In genomic region chr6:43347021-43347420, GRCh38 we compare ENCODE assay signal across 29 cellular contexts. TPM values are rescaled to one million over a fixed set of nuclear protein-coding genes. Genes with fewer than 3 reads are reported as not detected.
A peak's percentile ranks its signal among the peaks of the same experiment; 100 is the strongest.
DNase-seq lines count a peak whose midpoint lies in the region; ATAC-seq and FAIRE-seq lines count a peak whose summit lies in the region.
"Had no signal": no experiment of that assay in that cellular context is flagged by ENCODE, and none has a peak within 500 bp of the region (broad histone marks: within the 10 kb centered on the region; RNA-seq: fewer than 3 reads in every experiment).

No MANE protein-coding gene starts in this region.

- no peak for DNase-seq in stimulated activated naive CD8-positive, alpha-beta T cell treated with anti-CD3 and anti-CD28 coated beads, Interleukin-15, Interleukin-2, amounts not matched to agents 100 U/mL and 50 U/mL, for 24 hours
- DNase-seq in stimulated activated naive CD8-positive, alpha-beta T cell treated with anti-CD3 and anti-CD28 coated beads, Interleukin-15, amount 100 ng/mL, for 72 hours, result no peak
- DNase-seq in GM19239 (ENCODE audit: insufficient read length, low spot score) (no peak), SIG-M5 (lab: John Stamatoyannopoulos, UW) (no peak), left cardiac atrium (no peak)
- no peak for DNase-seq in stimulated activated naive B cell treated with anti-CD40 and anti-IgM and Interleukin-4, amounts not matched to agents 10 μg/mL and 1 μg/mL and 100 μg/mL, for 72 hours
- DNase-seq: 8988T; ACHN; BE2C; C1 segment of cervical spinal cord; CD4-positive, alpha-beta memory T cell; CD4-positive, CD25-positive, alpha-beta regulatory T cell; CD8-positive, alpha-beta memory T cell; COR-L47; DMS 273 treated with DMSO at 0.1 percent for 48 hours; DMS153; DMS53; DMS79; DND-41; EL; GDM1 had no signal

- peak; percentile 54 for FAIRE-seq in GM19239 (lab: Jason Lieb, UNC)
- FAIRE-seq: A204.1, GM12892 had no signal

- intact Hi-C loops in left cardiac atrium (cut with DNase I), result no loop called here

- peak; percentile 23 for ATAC-seq in stimulated activated naive CD8-positive, alpha-beta T cell treated with anti-CD3 and anti-CD28 coated beads, Interleukin-15, Interleukin-2, amounts not matched to agents 100 U/mL and 50 U/mL, for 24 hours
- ATAC-seq in stimulated activated naive CD8-positive, alpha-beta T cell treated with anti-CD3 and anti-CD28 coated beads, Interleukin-15, amount 100 ng/mL, for 72 hours, result no peak
- ATAC-seq in activated T-helper 17 cell treated with anti-CD3 and anti-CD28 coated beads, Interleukin-2, amount 50 U/mL, for 72 hours (replicated peaks), result peak; percentile 43
- peak; percentile 75 to 84 for ATAC-seq in stimulated activated naive B cell treated with anti-CD40 and anti-IgM and Interleukin-4, amounts not matched to agents 10 μg/mL and 1 μg/mL and 100 μg/mL, for 72 hours (replicated peaks)
- ATAC-seq in HG03280 (IDR thresholded peaks at IDR 0.05; ENCODE audit: unreplicated experiment) (no peak), left cardiac atrium (no peak)

- H3K27me3 Mint-ChIP-seq in stimulated activated naive CD8-positive, alpha-beta T cell treated with anti-CD3 and anti-CD28 coated beads, Interleukin-15, amount 100 ng/mL, for 72 hours, result no peaks in the 10 kb centered on the region
- H3K27me3 Mint-ChIP-seq in activated T-helper 17 cell treated with anti-CD3 and anti-CD28 coated beads, Interleukin-2, amount 50 U/mL, for 72 hours, result no peaks in the 10 kb centered on the region
- no peaks in the 10 kb centered on the region for H3K27me3 Mint-ChIP-seq in stimulated activated naive B cell treated with anti-CD40 and anti-IgM and Interleukin-4, amounts not matched to agents 10 μg/mL and 1 μg/mL and 100 μg/mL, for 72 hours
- H3K27me3 Mint-ChIP-seq: CD4-positive, alpha-beta memory T cell; CD4-positive, CD25-positive, alpha-beta regulatory T cell; CD8-positive, alpha-beta memory T cell had no signal

- H3K4me1 Mint-ChIP-seq in stimulated activated naive CD8-positive, alpha-beta T cell treated with anti-CD3 and anti-CD28 coated beads, Interleukin-15, amount 100 ng/mL, for 72 hours, result no peaks in the 10 kb centered on the region
- no peaks in the 10 kb centered on the region for H3K4me1 Mint-ChIP-seq in activated T-helper 17 cell treated with anti-CD3 and anti-CD28 coated beads, Interleukin-2, amount 50 U/mL, for 72 hours
- H3K4me1 Mint-ChIP-seq in stimulated activated naive B cell treated with anti-CD40 and anti-IgM and Interleukin-4, amounts not matched to agents 10 μg/mL and 1 μg/mL and 100 μg/mL, for 72 hours, result peaks cover 4 to 15% of the 10 kb centered on the region in 2 donors
- H3K4me1 Mint-ChIP-seq: CD14-positive monocyte had no signal

- H3K4me3 Mint-ChIP-seq in stimulated activated naive CD8-positive, alpha-beta T cell treated with anti-CD3 and anti-CD28 coated beads, Interleukin-15, amount 100 ng/mL, for 72 hours, result no peak overlapping the region
- H3K4me3 Mint-ChIP-seq in activated T-helper 17 cell treated with anti-CD3 and anti-CD28 coated beads, Interleukin-2, amount 50 U/mL, for 72 hours, result no peak overlapping the region
- no peak overlapping the region for H3K4me3 Mint-ChIP-seq in stimulated activated naive B cell treated with anti-CD40 and anti-IgM and Interleukin-4, amounts not matched to agents 10 μg/mL and 1 μg/mL and 100 μg/mL, for 72 hours
- H3K4me3 Mint-ChIP-seq: CD14-positive monocyte; CD4-positive, alpha-beta memory T cell; CD4-positive, CD25-positive, alpha-beta regulatory T cell; CD8-positive, alpha-beta memory T cell had no signal

- no peaks in the 10 kb centered on the region for H3K9me3 Mint-ChIP-seq in stimulated activated naive CD8-positive, alpha-beta T cell treated with anti-CD3 and anti-CD28 coated beads, Interleukin-15, amount 100 ng/mL, for 72 hours
- H3K9me3 Mint-ChIP-seq in activated T-helper 17 cell treated with anti-CD3 and anti-CD28 coated beads, Interleukin-2, amount 50 U/mL, for 72 hours, result no peaks in the 10 kb centered on the region
- H3K9me3 Mint-ChIP-seq in stimulated activated naive B cell treated with anti-CD40 and anti-IgM and Interleukin-4, amounts not matched to agents 10 μg/mL and 1 μg/mL and 100 μg/mL, for 72 hours, result no peaks in the 10 kb centered on the region
- H3K9me3 Mint-ChIP-seq: CD14-positive monocyte; CD4-positive, alpha-beta memory T cell; CD4-positive, CD25-positive, alpha-beta regulatory T cell; CD8-positive, alpha-beta memory T cell had no signal

- H3K36me3 Mint-ChIP-seq in activated T-helper 17 cell treated with anti-CD3 and anti-CD28 coated beads, Interleukin-2, amount 50 U/mL, for 72 hours (ENCODE audit: low read depth), result peaks cover 49% of the 10 kb centered on the region
- H3K36me3 Mint-ChIP-seq in stimulated activated naive B cell treated with anti-CD40 and anti-IgM and Interleukin-4, amounts not matched to agents 10 μg/mL and 1 μg/mL and 100 μg/mL, for 72 hours, result peaks cover 25 to 39% of the 10 kb centered on the region in 2 donors

- no peak overlapping the region for H3K27ac Mint-ChIP-seq in stimulated activated naive CD8-positive, alpha-beta T cell treated with anti-CD3 and anti-CD28 coated beads, Interleukin-15, amount 100 ng/mL, for 72 hours
- H3K27ac Mint-ChIP-seq in activated T-helper 17 cell treated with anti-CD3 and anti-CD28 coated beads, Interleukin-2, amount 50 U/mL, for 72 hours, result no peak overlapping the region
- H3K27ac Mint-ChIP-seq in stimulated activated naive B cell treated with anti-CD40 and anti-IgM and Interleukin-4, amounts not matched to agents 10 μg/mL and 1 μg/mL and 100 μg/mL, for 72 hours, result no peak overlapping the region
- H3K27ac Mint-ChIP-seq: CD14-positive monocyte; CD4-positive, alpha-beta memory T cell; CD4-positive, CD25-positive, alpha-beta regulatory T cell; CD8-positive, alpha-beta memory T cell had no signal

RNA-seq across cellular contexts. Expression of gene ZNF318, which starts 22.4 kb away (rescaled TPM):
- 10 to 100 TPM; 11.2 to 21.0 TPM for total RNA-seq in activated T-helper 17 cell treated with anti-CD3 and anti-CD28 coated beads, Interleukin-2, amount 50 U/mL, for 72 hours
- 10 to 100 TPM in 1 of 2 donors, 1 to 10 TPM in 1; 9.8 to 10.0 TPM for total RNA-seq in left cardiac atrium

RNA-seq across cellular contexts. Expression of gene CRIP3, which starts 38.4 kb away (rescaled TPM):
- total RNA-seq in activated T-helper 17 cell treated with anti-CD3 and anti-CD28 coated beads, Interleukin-2, amount 50 U/mL, for 72 hours, result 1 to 10 TPM; 4.2 to 4.6 TPM
- total RNA-seq in left cardiac atrium, result 1 to 10 TPM in 1 of 2 donors, under 1 TPM in 1; 0.85 to 1.5 TPM
- total RNA-seq: G401 had no signal

RNA-seq across cellular contexts. Expression of gene SLC22A7, which starts 49.0 kb away (rescaled TPM):
- not detected for total RNA-seq in activated T-helper 17 cell treated with anti-CD3 and anti-CD28 coated beads, Interleukin-2, amount 50 U/mL, for 72 hours
- total RNA-seq in left cardiac atrium, result not detected
- total RNA-seq: A673; CD4-positive, alpha-beta memory T cell; CD4-positive, CD25-positive, alpha-beta regulatory T cell; CD8-positive, alpha-beta memory T cell; Daoy; G401 had no signal

Comparison
In these comparisons a context has a peak if more than half of its experiments do, and no peak if none do; other contexts are left out.
1. ATAC-seq: peak in stimulated activated naive CD8-positive, alpha-beta T cell treated with anti-CD3 and anti-CD28 coated beads, Interleukin-15, Interleukin-2, amounts not matched to agents 100 U/mL and 50 U/mL, for 24 hours (single experiment), activated T-helper 17 cell treated with anti-CD3 and anti-CD28 coated beads, Interleukin-2, amount 50 U/mL, for 72 hours (single experiment) and stimulated activated naive B cell treated with anti-CD40 and anti-IgM and Interleukin-4, amounts not matched to agents 10 μg/mL and 1 μg/mL and 100 μg/mL, for 72 hours (2 of 2); none in stimulated activated naive CD8-positive, alpha-beta T cell treated with anti-CD3 and anti-CD28 coated beads, Interleukin-15, amount 100 ng/mL, for 72 hours (single experiment), HG03280 (single experiment) and left cardiac atrium (0 of 2).